In genomic region chr4:102299708-102300107, GRCh38 we compare ENCODE assay signal across 7 cellular contexts. TPM values are rescaled to one million over a fixed set of nuclear protein-coding genes. Genes with fewer than 3 reads are reported as not detected.
A peak's percentile ranks its signal among the peaks of the same experiment; 100 is the strongest.
DNase-seq lines count a peak whose midpoint lies in the region; ATAC-seq, FAIRE-seq and TF ChIP-seq lines count a peak whose summit lies in the region.

No MANE protein-coding gene starts in this region.

- H3K4me2 ChIP-seq in DOHH2 (ENCODE audit: low read length) (no peak overlapping the region), K562 (ENCODE audit: insufficient read depth, low read length) (no peak overlapping the region)

- no peaks in the 10 kb centered on the region for H3K27me3 ChIP-seq in DOHH2 (ENCODE audit: control insufficient read depth, low read length)
- H3K27me3 ChIP-seq in K562 (ENCODE audit: control insufficient read depth in 2 of 2, insufficient read depth in 2 of 2, low read length in 2 of 2), result no peaks in the 10 kb centered on the region
- no peaks in the 10 kb centered on the region for H3K27me3 ChIP-seq in kidney epithelial cell (ENCODE audit: control insufficient read depth, insufficient read depth, low read length)

- H3F3A ChIP-seq in DOHH2 (ENCODE audit: control insufficient read depth, insufficient read depth), result no peaks in the 10 kb centered on the region

- in situ Hi-C loops in K562 (cut with MboI), result no loop called here

- DNase-seq in NCI-H69 (lab: John Stamatoyannopoulos, UW), result peak; percentile 57
- peak; percentile 59 to 79 (median 69) for DNase-seq in K562 (ENCODE audit: extremely low read depth in 1 of 4, low spot score in 3 of 4)
- peak; percentile 9 for DNase-seq in kidney epithelial cell (ENCODE audit: low read depth)
- peak; percentile 31 for DNase-seq in stromal cell of bone marrow (ENCODE audit: low read depth)

- CTCF ChIA-PET in K562 (lab: Yijun Ruan, JAX; ENCODE audit: low intra/inter-chr PET ratio), result no interaction called here

- TF ChIP-seq CTCF in DOHH2 (IDR thresholded peaks at IDR 0.05; ENCODE audit: low read depth, low read length, poor library complexity, severe bottlenecking) (peak; percentile 72), K562 (IDR thresholded peaks at IDR 0.05 in 2 of 3, conservative IDR thresholded peaks at IDR 0.05 in 1 of 3; ENCODE audit: insufficient read depth in 2 of 3, low read depth in 1 of 3, low read length in 3 of 3) (peak; percentile 67 to 83 (median 75)), kidney epithelial cell (IDR thresholded peaks at IDR 0.05; ENCODE audit: insufficient read depth, low read length, poor library complexity, severe bottlenecking) (peak; percentile 89)

- no TSS peak for BruUV-seq in K562 (replicated peaks; lab: Mats Ljungman, UMichigan)

- POLR2A ChIA-PET in K562 (lab: Yijun Ruan, JAX), result interaction anchor here (0.8 kb wide), 1 partner anchor 8 kb away, joined by 3 read pairs; no protein-coding TSS in a partner anchor

- no peaks in the 10 kb centered on the region for H4K20me1 ChIP-seq in DOHH2 (ENCODE audit: control insufficient read depth, insufficient read depth, low read depth, low read length)
- H4K20me1 ChIP-seq in K562 (replicated peaks; ENCODE audit: control insufficient read depth, insufficient read depth, low read length), result no peaks in the 10 kb centered on the region

- TF ChIP-seq RAD21 in K562 (CRISPR knock-in tag; conservative IDR thresholded peaks at IDR 0.05 in 1 of 2, IDR thresholded peaks at IDR 0.05 in 1 of 2), result peak; percentile 31 to 46

- no peak for TF ChIP-seq POLR2A in K562 (conservative IDR thresholded peaks at IDR 0.05)

- no peaks in the 10 kb centered on the region for H3K9me1 ChIP-seq in K562 (ENCODE audit: control insufficient read depth, insufficient read depth, low read length)

- 0 out of 2 replicates have a peak overlapping the region, but pooled peaks have one; percentile 11 for H2AFZ ChIP-seq in K562 (ENCODE audit: low read depth, low read length)

- H3K79me2 ChIP-seq in DOHH2 (ENCODE audit: control insufficient read depth, low read length) (no peaks in the 10 kb centered on the region), K562 (ENCODE audit: control insufficient read depth, insufficient read depth, low read length) (no peaks in the 10 kb centered on the region)

- intact Hi-C loops in K562 (cut with micrococcal nuclease), result loop anchor here (1.0 kb wide), 1 partner anchor 42 kb away; no protein-coding TSS in a partner anchor

- H3K4me3 ChIP-seq in DOHH2 (ENCODE audit: low read length) (no peak overlapping the region), K562 (no peak overlapping the region), kidney epithelial cell (ENCODE audit: low read depth, low read length) (no peak overlapping the region)

- ATAC-seq in GM18909 (IDR thresholded peaks at IDR 0.05; ENCODE audit: poor library complexity, unreplicated experiment) (peak; percentile 88), HG03060 (IDR thresholded peaks at IDR 0.05; ENCODE audit: low read depth, unreplicated experiment) (peak; percentile 57), K562 (peak; percentile 100)

- H3K9me2 ChIP-seq in DOHH2 (replicated peaks; ENCODE audit: control insufficient read depth, low read length), result no peaks in the 10 kb centered on the region

- WGBS in K562 (ENCODE audit: insufficient coverage, low coverage, missing lambda C conversion rate), result 2% methylated on average over 4 of the region's 4 CpGs

- H3K9me3 ChIP-seq in DOHH2 (ENCODE audit: control insufficient read depth, insufficient read depth, low read length) (no peaks in the 10 kb centered on the region), K562 (replicated peaks; ENCODE audit: control insufficient read depth, insufficient read depth, low read depth, low read length) (no peaks in the 10 kb centered on the region)

- TF ChIP-seq EP300 in K562 (IDR thresholded peaks at IDR 0.05; ENCODE audit: low read length), result no peak

- peaks cover 12% of the 10 kb centered on the region for H3K4me1 ChIP-seq in DOHH2 (ENCODE audit: control insufficient read depth, low read length)
- H3K4me1 ChIP-seq in K562 (replicated peaks in 1 of 2; ENCODE audit: control insufficient read depth in 2 of 2, insufficient read depth in 2 of 2, low read length in 2 of 2), result peaks cover 0 to 2% of the 10 kb centered on the region in 2 experiments; a peak in 3 of 5 replicates

- peak; percentile 93 for FAIRE-seq in K562 (lab: Jason Lieb, UNC)

- H3K27ac ChIP-seq in DOHH2 (ENCODE audit: low read depth, low read length) (no peak overlapping the region), K562 (ENCODE audit: extremely low read depth, low read depth, low read length) (no peak overlapping the region)

- H3K36me3 ChIP-seq in DOHH2 (ENCODE audit: control insufficient read depth, low read length) (peaks cover 55% of the 10 kb centered on the region), K562 (ENCODE audit: control insufficient read depth, insufficient read depth, low read length) (no peaks in the 10 kb centered on the region; the same call in 2 of the 3 replicates), kidney epithelial cell (ENCODE audit: control insufficient read depth, insufficient read depth, low read length) (no peaks in the 10 kb centered on the region)

- no peak overlapping the region for H3K9ac ChIP-seq in K562 (ENCODE audit: insufficient read depth in 1 of 2, low read depth in 2 of 2, low read length in 2 of 2)

TF ChIP-seq in K562, 482 proteins besides CTCF, POLR2A, EP300 and RAD21 (continues in another document):
- TF ChIP-seq ZBTB7A (IDR thresholded peaks at IDR 0.05; ENCODE audit: borderline replicate concordance, control insufficient read depth, low read depth, low read length) (no peak), NFIC (IDR thresholded peaks at IDR 0.05) (no peak), ZNF395 (CRISPR knock-in tag; IDR thresholded peaks at IDR 0.05) (no peak), NCOA6 (IDR thresholded peaks at IDR 0.05) (no peak), CREBBP (IDR thresholded peaks at IDR 0.05; ENCODE audit: low read depth, low read length) (no peak), CBX3 (IDR thresholded peaks at IDR 0.05; ENCODE audit: borderline replicate concordance in 1 of 2, low read length in 2 of 2) (no peak), SLC30A9 (CRISPR knock-in tag; IDR thresholded peaks at IDR 0.05) (no peak), SMC3 (conservative IDR thresholded peaks at IDR 0.05; ENCODE audit: insufficient read depth, low read depth, low read length) (peak; percentile 37; the same call in 1 of the 2 replicates), TOE1 (IDR thresholded peaks at IDR 0.05; ENCODE audit: borderline replicate concordance) (0 out of 2 replicates have a peak, but pooled peaks have one; percentile 13), TOE1 (CRISPR knock-in tag; IDR thresholded peaks at IDR 0.05; ENCODE audit: borderline replicate concordance, low read depth) (no peak), HOXB6 (CRISPR knock-in tag; IDR thresholded peaks at IDR 0.05; ENCODE audit: borderline replicate concordance) (no peak), PKNOX1 (IDR thresholded peaks at IDR 0.05) (peak; percentile 33; the same call in 1 of the 2 replicates), HES1 (IDR thresholded peaks at IDR 0.05; ENCODE audit: low read depth) (no peak), GATAD2A (IDR thresholded peaks at IDR 0.05) (no peak)

RNA-seq across cellular contexts. Expression of gene SLC39A8, which starts 45.6 kb away (rescaled TPM):
- 14.1 and 21.4 TPM in 2 replicates for total RNA-seq in K562 (2011; cell fraction: chromatin; rRNA removed; ENCODE audit: low replicate concordance)
- 21.0 and 22.1 TPM in 2 replicates for total RNA-seq in K562 (2011; cell fraction: nucleolus; rRNA removed)
- total RNA-seq in K562 (2011; cell fraction: nucleoplasm; rRNA removed), result 26.5 and 37.0 TPM in 2 replicates
- total RNA-seq in K562 (2014; rRNA removed) (23.4 and 25.0 TPM in 2 replicates), K562 (2014; rRNA removed; fragmentation: Illumina TruSeq; extraction: Trizol) (30.3 and 34.8 TPM in 2 replicates), K562 (2015; rRNA removed; fragmentation: Illumina TruSeq; extraction: Trizol) (21.6 and 26.3 TPM in 2 replicates), K562 (2021) (26.1 and 27.0 TPM in 2 replicates), kidney epithelial cell (15.8 and 18.8 TPM in 2 replicates)
- polyA plus RNA-seq in K562 (2011; rRNA removed) (19.6 and 26.7 TPM in 2 replicates), K562 (2014; fragmentation: Illumina TruSeq; extraction: Trizol) (17.3 and 21.1 TPM in 2 replicates), K562 (2014; fragmentation: Nextera tagmentation; extraction: Ambion mirVana) (10 to 100 TPM in 1 of 2 experiments, 1 to 10 TPM in 1; 8.2 to 10.1 TPM), K562 (2014; rRNA removed) (14.1 and 15.6 TPM in 2 replicates)
- 11.6 and 14.2 TPM in 2 replicates for polyA plus RNA-seq in K562 (2011; cell fraction: cytosol; rRNA removed)
- polyA plus RNA-seq in K562 (2011; cell fraction: nucleus; rRNA removed), result 5.8 and 8.1 TPM in 2 replicates
- 15.9 and 26.6 TPM in 2 replicates for polyA plus RNA-seq in K562 (2012)
- 33.1 and 39.5 TPM in 2 replicates for polyA minus RNA-seq in K562 (2011; rRNA and poly(A)+ RNA removed)
- 15.0 and 20.7 TPM in 2 replicates for polyA minus RNA-seq in K562 (2011; cell fraction: cytosol; rRNA and poly(A)+ RNA removed)
- polyA minus RNA-seq in K562 (2011; cell fraction: nucleus; rRNA and poly(A)+ RNA removed), result 6.6 and 10.2 TPM in 2 replicates

Comparison
In these comparisons a context has a peak if more than half of its experiments do, and no peak if none do; other contexts are left out.
1. DNase-seq: peak in every context shown above with its lines; median percentile 69 in K562; 57 in NCI-H69; 31 in stromal cell of bone marrow; 9 in kidney epithelial cell.